Comparison of ENCODE assay signal across 26 cellular contexts in the genomic region with DNA sequence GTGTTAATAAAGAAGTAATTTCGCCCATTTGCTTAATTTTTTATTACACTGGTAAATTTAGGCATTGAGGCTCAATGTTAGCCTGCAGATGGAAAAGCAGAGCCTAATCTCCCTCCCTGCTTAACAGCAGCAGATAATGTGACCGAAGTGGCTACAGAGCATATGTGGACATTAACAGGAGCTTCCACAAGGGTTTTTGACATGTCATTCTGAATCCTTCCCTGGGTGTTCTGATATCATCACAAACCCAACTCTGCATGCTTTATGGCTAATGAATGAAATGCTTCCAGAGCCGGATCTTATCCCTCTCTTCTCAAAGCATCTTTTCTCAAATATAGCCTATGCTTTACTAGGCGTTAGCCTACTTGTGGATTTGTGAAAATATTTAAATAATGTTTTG.
"Had no signal": no experiment of that assay in that cellular context is flagged by ENCODE, and none has a peak within 500 bp of the region (broad histone marks: within the 10 kb centered on the region; RNA-seq: fewer than 3 reads in every experiment).

No MANE protein-coding gene starts in this region.

- ATAC-seq: mucosa of descending colon; naive thymus-derived CD4-positive, alpha-beta T cell; natural killer cell treated with Interleukin-12 subunit alpha and Interleukin-12 subunit beta and Interleukin-15 and Interleukin-18, amount 100 ng/mL, for 72 hours; right cardiac atrium; sciatic nerve; stimulated activated naive B cell treated with anti-CD40 and anti-IgM and Interleukin-4, amounts not matched to agents 10 μg/mL and 1 μg/mL and 100 μg/mL, for 72 hours; stimulated activated naive CD8-positive, alpha-beta T cell treated with anti-CD3 and anti-CD28 coated beads, Interleukin-15, Interleukin-2, amounts not matched to agents 100 U/mL and 50 U/mL, for 24 hours had no signal

- DNase-seq: islet precursor cell; left ventricle myocardium inferior; midbrain; mucosa of descending colon; naive thymus-derived CD4-positive, alpha-beta T cell; ovary; posterior cingulate gyrus; retina; right cardiac atrium; stimulated activated CD4-positive, alpha-beta T cell treated with anti-CD3 and anti-CD28 coated beads, Interleukin-12 subunit alpha, Interleukin-12 subunit beta, amount 100 ng/mL, for 4 hours; stimulated activated CD4-positive, alpha-beta T cell treated with anti-CD3 and anti-CD28 coated beads, Interleukin-15, amount 100 ng/mL, for 24 hours; stimulated activated CD4-positive, alpha-beta T cell treated with anti-CD3 and anti-CD28 coated beads, Interleukin-2, amount 100 ng/mL, for 24 hours; stimulated activated CD4-positive, alpha-beta T cell treated with anti-CD3 and anti-CD28 coated beads, Interleukin-4, amount 100 ng/mL, for 1 hour; stimulated activated naive B cell treated with anti-CD40 and anti-IgM and Interleukin-4, amounts not matched to agents 10 μg/mL and 1 μg/mL and 100 μg/mL, for 72 hours; stimulated activated naive CD8-positive, alpha-beta T cell treated with anti-CD3 and anti-CD28 coated beads, Interleukin-15, Interleukin-2, amounts not matched to agents 100 U/mL and 50 U/mL, for 24 hours; stomach; testis; thyroid gland; transverse colon; upper lobe of left lung had no signal

- H3K4me1 ChIP-seq: prostate gland, stomach, testis, thyroid gland, transverse colon, upper lobe of left lung, vagina had no signal

- H3K27ac ChIP-seq: left ventricle myocardium inferior, ovary, prostate gland, skin epidermis, stomach, testis, thyroid gland, transverse colon, upper lobe of left lung, vagina had no signal

- H3K4me3 ChIP-seq: left ventricle myocardium inferior, lung, mucosa of descending colon, ovary, prostate gland, skin epidermis, stomach, testis, thyroid gland, transverse colon, upper lobe of left lung, vagina had no signal

- H3K27me3 ChIP-seq: ovary, stomach, testis, thyroid gland, transverse colon, upper lobe of left lung, vagina had no signal

- H3K36me3 ChIP-seq: left ventricle myocardium inferior, ovary, prostate gland, stomach, thyroid gland, transverse colon, upper lobe of left lung, vagina had no signal

- H3K9me3 ChIP-seq: left ventricle myocardium inferior, mucosa of descending colon, ovary, prostate gland, stomach, testis, thyroid gland, transverse colon, upper lobe of left lung, vagina had no signal
